8 cellular contexts compared by ENCODE assay signal in the genomic region with DNA sequence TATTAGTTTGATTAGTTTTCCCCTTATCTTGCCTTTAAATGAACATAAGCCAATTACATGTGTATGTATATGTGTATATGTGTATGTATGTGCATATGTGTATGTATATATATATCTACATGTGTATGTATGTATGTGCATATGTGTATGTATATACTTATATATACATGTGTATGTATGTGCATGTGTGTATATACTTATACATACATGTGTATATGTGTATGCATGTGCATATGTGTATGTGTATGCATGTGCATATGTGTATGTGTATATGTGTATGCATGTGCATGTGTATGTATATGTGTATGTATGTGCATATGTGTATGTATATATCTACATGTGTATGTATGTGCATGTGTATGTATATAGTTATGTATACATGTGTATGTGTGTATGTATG.
"Had no signal": no experiment of that assay in that cellular context is flagged by ENCODE, and none has a peak within 500 bp of the region (broad histone marks: within the 10 kb centered on the region; RNA-seq: fewer than 3 reads in every experiment).

No MANE protein-coding gene starts in this region.

- H3K4me2 ChIP-seq: GM23338 had no signal

- DNase-seq: H9, HCEC 1CT, IMR-90, KBM-7 had no signal

- H3K4me3 ChIP-seq: GM23338 had no signal

- FAIRE-seq: H1, H54, HTR-8/SVneo had no signal

- H2AFZ ChIP-seq: GM23338 had no signal

- ATAC-seq: GM23338 had no signal
